ENCODE assay signal across 8 cellular contexts in the genomic region with DNA sequence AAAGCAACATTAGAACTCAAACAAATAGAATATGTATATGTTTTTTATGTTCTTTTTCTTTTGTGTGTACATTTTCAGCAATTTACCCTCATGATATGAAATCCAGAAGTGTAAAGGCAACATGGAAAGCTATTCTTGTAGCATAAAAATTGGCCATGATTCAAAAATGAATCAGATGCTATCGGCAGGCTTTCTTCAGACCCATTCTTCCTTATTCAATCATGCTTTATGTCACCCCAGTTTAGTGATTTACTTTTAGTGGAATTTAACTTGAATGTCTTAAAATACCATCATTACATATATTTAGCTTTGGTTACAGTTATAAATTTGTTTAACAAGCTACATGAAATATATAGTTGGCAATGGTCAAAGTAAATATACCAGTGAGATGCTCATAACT. TPM values are rescaled to one million over a fixed set of nuclear protein-coding genes. Genes with fewer than 3 reads are reported as not detected.
"Had no signal": no experiment of that assay in that cellular context is flagged by ENCODE, and none has a peak within 500 bp of the region (broad histone marks: within the 10 kb centered on the region; RNA-seq: fewer than 3 reads in every experiment).

No MANE protein-coding gene starts in this region.

- ATAC-seq: GM23338, K562 had no signal

- DNase-seq: H9, HCEC 1CT, IMR-90, KG1 had no signal

- H2AFZ ChIP-seq: GM23338 had no signal

- H3K27ac Mint-ChIP-seq: GM23338, H9 had no signal

- H3K4me3 Mint-ChIP-seq: GM23338, H9 had no signal

- H3K4me2 ChIP-seq: GM23338 had no signal

- H3K9me3 Mint-ChIP-seq: GM23338, H9 had no signal

- H3K4me3 ChIP-seq: GM23338, K562 had no signal

RNA-seq across cellular contexts. Expression of a gene that starts 21.4 kb away (rescaled TPM):
- total RNA-seq: GM23338, H1, H9, HT-29, IMR-90, K562 had no signal
- polyA plus RNA-seq: GM23338, H1, IMR-90, K562 had no signal
